In genomic region chr19:3059653-3060052, GRCh38 we compare ENCODE assay signal across 1 cellular context.
TF ChIP-seq lines count a peak whose summit lies in the region.

No MANE protein-coding gene starts in this region.

TF ChIP-seq in WTC11, 78 proteins besides CTCF, POLR2A, EP300 and RAD21 (continued from another document):
- TF ChIP-seq, protein P1, sequence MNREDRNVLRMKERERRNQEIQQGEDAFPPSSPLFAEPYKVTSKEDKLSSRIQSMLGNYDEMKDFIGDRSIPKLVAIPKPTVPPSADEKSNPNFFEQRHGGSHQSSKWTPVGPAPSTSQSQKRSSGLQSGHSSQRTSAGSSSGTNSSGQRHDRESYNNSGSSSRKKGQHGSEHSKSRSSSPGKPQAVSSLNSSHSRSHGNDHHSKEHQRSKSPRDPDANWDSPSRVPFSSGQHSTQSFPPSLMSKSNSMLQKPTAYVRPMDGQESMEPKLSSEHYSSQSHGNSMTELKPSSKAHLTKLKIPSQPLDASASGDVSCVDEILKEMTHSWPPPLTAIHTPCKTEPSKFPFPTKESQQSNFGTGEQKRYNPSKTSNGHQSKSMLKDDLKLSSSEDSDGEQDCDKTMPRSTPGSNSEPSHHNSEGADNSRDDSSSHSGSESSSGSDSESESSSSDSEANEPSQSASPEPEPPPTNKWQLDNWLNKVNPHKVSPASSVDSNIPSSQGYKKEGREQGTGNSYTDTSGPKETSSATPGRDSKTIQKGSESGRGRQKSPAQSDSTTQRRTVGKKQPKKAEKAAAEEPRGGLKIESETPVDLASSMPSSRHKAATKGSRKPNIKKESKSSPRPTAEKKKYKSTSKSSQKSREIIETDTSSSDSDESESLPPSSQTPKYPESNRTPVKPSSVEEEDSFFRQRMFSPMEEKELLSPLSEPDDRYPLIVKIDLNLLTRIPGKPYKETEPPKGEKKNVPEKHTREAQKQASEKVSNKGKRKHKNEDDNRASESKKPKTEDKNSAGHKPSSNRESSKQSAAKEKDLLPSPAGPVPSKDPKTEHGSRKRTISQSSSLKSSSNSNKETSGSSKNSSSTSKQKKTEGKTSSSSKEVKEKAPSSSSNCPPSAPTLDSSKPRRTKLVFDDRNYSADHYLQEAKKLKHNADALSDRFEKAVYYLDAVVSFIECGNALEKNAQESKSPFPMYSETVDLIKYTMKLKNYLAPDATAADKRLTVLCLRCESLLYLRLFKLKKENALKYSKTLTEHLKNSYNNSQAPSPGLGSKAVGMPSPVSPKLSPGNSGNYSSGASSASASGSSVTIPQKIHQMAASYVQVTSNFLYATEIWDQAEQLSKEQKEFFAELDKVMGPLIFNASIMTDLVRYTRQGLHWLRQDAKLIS (CRISPR knock-in tag; IDR thresholded peaks at IDR 0.05; ENCODE audit: borderline replicate concordance) = no peak
